ENCODE assay signal across 17 cellular contexts in genomic region chr4:38821739-38822138, GRCh38. TPM values are rescaled to one million over a fixed set of nuclear protein-coding genes. Genes with fewer than 3 reads are reported as not detected.
DNase-seq lines count a peak whose midpoint lies in the region; ATAC-seq and TF ChIP-seq lines count a peak whose summit lies in the region.
"Had no signal": no experiment of that assay in that cellular context is flagged by ENCODE, and none has a peak within 500 bp of the region (broad histone marks: within the 10 kb centered on the region; RNA-seq: fewer than 3 reads in every experiment).

No MANE protein-coding gene starts in this region.

- H3K27me3 ChIP-seq in foreskin keratinocyte = no peaks in the 10 kb centered on the region

- peaks cover 11% of the 10 kb centered on the region for H3K9me3 Mint-ChIP-seq in activated B cell treated with CpG ODN at 0.5 μM for 24 hours

- no peak overlapping the region for H3K27ac ChIP-seq in foreskin keratinocyte

- POLR2A ChIA-PET in activated B cell treated with CpG ODN at 0.5 μM for 24 hours (lab: Charles Lee) = interaction anchor here (0.8 to 1.4 kb wide), 3 partner anchors 8 to 61 kb away, joined by 3 to 4 read pairs (median 3); no protein-coding TSS in a partner anchor

- intact Hi-C loops in activated B cell treated with CpG ODN at 0.5 μM for 24 hours (cut with micrococcal nuclease) (loop anchor here (2.0 kb wide), 1 partner anchor 17 kb away; no protein-coding TSS in a partner anchor), mucosa of descending colon (cut with DNase I, micrococcal nuclease) (no loop called here)

- H3K36me3 Mint-ChIP-seq in activated B cell treated with CpG ODN at 0.5 μM for 24 hours (ENCODE audit: low read depth) = peaks cover 41% of the 10 kb centered on the region

- no peaks in the 10 kb centered on the region for H3K9me3 ChIP-seq in mucosa of descending colon

- TF ChIP-seq CTCF in activated B cell treated with CpG ODN at 0.5 μM for 24 hours (IDR thresholded peaks at IDR 0.05) = no peak
- TF ChIP-seq CTCF in foreskin keratinocyte (conservative IDR thresholded peaks at IDR 0.05) = no peak
- TF ChIP-seq CTCF in mucosa of descending colon (IDR thresholded peaks at IDR 0.05) = no peak
- no peak for TF ChIP-seq CTCF in foreskin fibroblast (IDR thresholded peaks at IDR 0.05; ENCODE audit: low read depth, low read length)

- peak; percentile 74 for DNase-seq in ELR (ENCODE audit: low read depth)
- DNase-seq in M059J (ENCODE audit: low read depth) = peak; percentile 75
- DNase-seq in activated B cell treated with CpG ODN at 0.5 μM for 24 hours = no peak
- DNase-seq in foreskin keratinocyte = peak in 1 of 2 donors; percentile 23
- DNase-seq in NCI-H2171 (lab: John Stamatoyannopoulos, UW) = no peak
- no peak for DNase-seq in mucosa of descending colon
- no peak for DNase-seq in NCI-H748 (lab: John Stamatoyannopoulos, UW; ENCODE audit: unreplicated experiment)
- no peak for DNase-seq in foreskin fibroblast
- DNase-seq: COR-L47, NCI-H187, NCI-H69 had no signal

- H3K4me1 ChIP-seq in foreskin keratinocyte = no peaks in the 10 kb centered on the region
- no peaks in the 10 kb centered on the region for H3K4me1 ChIP-seq in mucosa of descending colon (ENCODE audit: low read depth)

- no peak overlapping the region for H3K4me3 Mint-ChIP-seq in activated B cell treated with CpG ODN at 0.5 μM for 24 hours
- H3K4me3 Mint-ChIP-seq: CD14-positive monocyte had no signal

- H3K27me3 Mint-ChIP-seq in activated B cell treated with CpG ODN at 0.5 μM for 24 hours = no peaks in the 10 kb centered on the region
- H3K27me3 Mint-ChIP-seq: IgD-negative memory B cell had no signal

- H3K4me3 ChIP-seq in mucosa of descending colon = no peak overlapping the region
- no peak overlapping the region for H3K4me3 ChIP-seq in foreskin fibroblast (ENCODE audit: low read depth in 1 of 2, low read length in 2 of 2)

- H3K27ac Mint-ChIP-seq in activated B cell treated with CpG ODN at 0.5 μM for 24 hours = peak overlapping the region; percentile 64

- CTCF ChIA-PET in activated B cell treated with CpG ODN at 0.5 μM for 24 hours (lab: Charles Lee) = no interaction called here

- peaks cover 48% of the 10 kb centered on the region for H3K4me1 Mint-ChIP-seq in activated B cell treated with CpG ODN at 0.5 μM for 24 hours

- no peak for ATAC-seq in activated B cell treated with CpG ODN at 0.5 μM for 24 hours (ENCODE audit: low read depth)
- peak; percentile 26 for ATAC-seq in foreskin keratinocyte
- no peak for ATAC-seq in mucosa of descending colon

- H3K36me3 ChIP-seq in mucosa of descending colon (ENCODE audit: low read depth) = no peaks in the 10 kb centered on the region

RNA-seq across cellular contexts. Expression of gene TLR1, which starts 17.1 kb away (rescaled TPM):
- 3.2 and 5.5 TPM in 2 replicates for total RNA-seq in M059J (2014; rRNA removed; shearing (Covaris generic))
- total RNA-seq in activated B cell treated with CpG ODN at 0.5 μM for 24 hours (39.6 and 43.0 TPM in 2 replicates), foreskin keratinocyte (0.21 and 0.27 TPM in 2 replicates), mucosa of descending colon (1 to 10 TPM; 7.3 to 9.3 (median 7.7) TPM)
- polyA plus RNA-seq in foreskin keratinocyte = 0.06 and 0.07 TPM in 2 replicates
- total RNA-seq: HT-29 had no signal

RNA-seq across cellular contexts. Expression of gene TLR6, which starts 34.9 kb away (rescaled TPM):
- total RNA-seq in M059J (2014; rRNA removed; shearing (Covaris generic)) = 2.3 and 2.8 TPM in 2 replicates
- total RNA-seq in activated B cell treated with CpG ODN at 0.5 μM for 24 hours (59.1 and 64.7 TPM in 2 replicates), foreskin keratinocyte (0.41 and 0.53 TPM in 2 replicates), mucosa of descending colon (1 to 10 TPM; 1.3 to 3.6 (median 2.3) TPM)
- 0.09 and 0.17 TPM in 2 replicates for polyA plus RNA-seq in foreskin keratinocyte

RNA-seq across cellular contexts. Expression of gene TLR10, which starts 38.9 kb away (rescaled TPM):
- not detected in 2 replicates for total RNA-seq in M059J (2014; rRNA removed; shearing (Covaris generic))
- 92.0 and 107 TPM in 2 replicates for total RNA-seq in activated B cell treated with CpG ODN at 0.5 μM for 24 hours
- total RNA-seq in foreskin keratinocyte = not detected in 2 replicates
- not detected in 2 replicates for polyA plus RNA-seq in foreskin keratinocyte
- total RNA-seq in mucosa of descending colon = under 1 TPM; 0.17 to 0.46 (median 0.25) TPM
- total RNA-seq: A673, Daoy, HT-29, LHCN-M2 had no signal

RNA-seq across cellular contexts. Expression of gene FAM114A1, which starts 45.9 kb away (rescaled TPM):
- total RNA-seq in M059J (2014; rRNA removed; shearing (Covaris generic)) = 98.0 and 156 TPM in 2 replicates
- 3.3 and 4.5 TPM in 2 replicates for total RNA-seq in activated B cell treated with CpG ODN at 0.5 μM for 24 hours
- 52.3 and 64.1 TPM in 2 replicates for total RNA-seq in foreskin keratinocyte
- 14.2 and 17.1 TPM in 2 replicates for polyA plus RNA-seq in foreskin keratinocyte
- total RNA-seq in mucosa of descending colon = 10 to 100 TPM; 59.1 to 94.7 (median 62.5) TPM

Comparison
In these comparisons a context has a peak if more than half of its experiments do, and no peak if none do; other contexts are left out.
1. DNase-seq: peak in ELR (single experiment) and M059J (single experiment); none in activated B cell treated with CpG ODN at 0.5 μM for 24 hours (single experiment), NCI-H2171 (single experiment), mucosa of descending colon (0 of 3), NCI-H748 (single experiment) and foreskin fibroblast (0 of 2).
2. RNA of gene TLR6, which starts 34.9 kb away (total RNA-seq): 59.1 to 64.7 TPM in activated B cell treated with CpG ODN at 0.5 μM for 24 hours; 2.3 to 2.8 TPM in M059J, 1.3 to 3.6 TPM in mucosa of descending colon and 0.41 to 0.53 TPM in foreskin keratinocyte; every median in the first group is over 10 times any median in the second.
3. RNA of gene TLR10, which starts 38.9 kb away (total RNA-seq): 92.0 to 107 TPM in activated B cell treated with CpG ODN at 0.5 μM for 24 hours; 0.17 to 0.46 TPM in mucosa of descending colon, not detected in M059J and not detected in foreskin keratinocyte; every median in the first group is over 10 times any median in the second.